12 cellular contexts compared by ENCODE assay signal in the genomic region with DNA sequence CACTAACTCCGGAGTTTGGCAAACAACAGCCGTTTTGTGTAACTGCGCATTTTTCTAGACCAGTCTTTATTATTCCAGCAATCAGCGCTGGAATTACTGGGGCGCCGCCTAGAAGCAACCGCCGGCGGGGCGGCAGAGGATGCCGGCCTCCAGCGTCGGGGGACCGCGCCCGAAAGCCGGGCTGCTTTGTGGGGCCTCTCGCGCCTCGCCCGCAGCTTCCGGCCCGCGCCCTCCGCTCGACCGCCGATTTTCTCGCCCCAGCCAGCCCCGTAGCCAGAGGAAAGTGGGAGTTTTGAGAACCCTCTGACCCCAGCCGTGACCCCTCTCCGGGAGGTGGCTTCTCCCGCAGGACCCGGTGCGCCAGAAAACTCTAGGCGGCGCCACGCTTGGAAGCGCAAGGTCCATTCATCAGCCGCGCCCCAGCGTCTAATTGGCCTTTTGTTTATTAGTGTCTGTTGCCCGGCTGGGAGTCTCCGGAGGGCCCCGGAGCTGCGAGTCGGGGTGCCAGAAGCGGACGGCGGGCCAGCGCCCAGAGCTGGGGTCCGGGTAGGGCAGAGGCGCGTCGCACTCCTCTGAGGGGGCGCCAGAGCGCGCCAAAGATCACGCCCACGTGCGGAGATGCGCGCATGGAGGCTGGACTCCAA. TPM values are rescaled to one million over a fixed set of nuclear protein-coding genes. Genes with fewer than 3 reads are reported as not detected.
DNase-seq lines count a peak whose midpoint lies in the region; ATAC-seq lines count a peak whose summit lies in the region.
"Had no signal": no experiment of that assay in that cellular context is flagged by ENCODE, and none has a peak within 500 bp of the region (broad histone marks: within the 10 kb centered on the region; RNA-seq: fewer than 3 reads in every experiment).

No MANE protein-coding gene starts in this region.

- no peak overlapping the region for H2AFZ ChIP-seq in mesenchymal stem cell (ENCODE audit: low read depth, low read length)

- peak overlapping the region; percentile 19 for H3K4me3 ChIP-seq in ectodermal cell (ENCODE audit: insufficient read depth, low read depth, low read length)
- H3K4me3 ChIP-seq in mesenchymal stem cell (ENCODE audit: insufficient read depth in 1 of 2, low read depth in 1 of 2, low read length in 2 of 2): peak overlapping the region in 1 of 2 experiments; percentile 68
- H3K4me3 ChIP-seq in subcutaneous abdominal adipose tissue (ENCODE audit: low read depth in 1 of 5, low read length in 5 of 5): peak overlapping the region; percentile 13 to 55 (median 39)

- H3K79me1 ChIP-seq in mesenchymal stem cell (replicated peaks; ENCODE audit: low read length, poor library complexity, severe bottlenecking): no peaks in the 10 kb centered on the region

- no peak overlapping the region for H3K4me2 ChIP-seq in mesenchymal stem cell (ENCODE audit: low read length, poor library complexity, severe bottlenecking)

- no peak overlapping the region for H3K4ac ChIP-seq in mesenchymal stem cell (ENCODE audit: low read depth in 1 of 2, low read length in 2 of 2)

- H3K27ac ChIP-seq in ectodermal cell (ENCODE audit: insufficient read depth, low read depth, low read length, poor library complexity, severe bottlenecking) (no peak overlapping the region), mesenchymal stem cell (ENCODE audit: low read length, poor library complexity, severe bottlenecking) (no peak overlapping the region), subcutaneous abdominal adipose tissue (ENCODE audit: low read depth, low read length) (no peak overlapping the region)
- H3K27ac ChIP-seq: 22Rv1 had no signal

- H2BK15ac ChIP-seq in mesenchymal stem cell (ENCODE audit: low read depth, poor library complexity, severe bottlenecking): no peak overlapping the region

- DNase-seq in DMS 273 (lab: John Stamatoyannopoulos, UW; ENCODE audit: unreplicated experiment) (peak; percentile 59), DMS 273 treated with DMSO at 0.1 percent for 48 hours (lab: John Stamatoyannopoulos, UW) (no peak), mesenchymal stem cell (no peak), NCI-H1417 (lab: John Stamatoyannopoulos, UW) (no peak), NOMO-1 treated with DMSO at 0.1 percent for 48 hours (lab: John Stamatoyannopoulos, UW; ENCODE audit: unreplicated experiment) (no peak)
- DNase-seq: activated CD8-positive, alpha-beta memory T cell treated with anti-CD3 and anti-CD28 coated beads, Interleukin-2, amount 10 ng/mL, durations not matched to agents 7 days and 5 days; dermis blood vessel endothelial cell; NCI-H1092 had no signal

- H3K9me3 ChIP-seq in ectodermal cell (ENCODE audit: control insufficient read depth, low read length) (no peaks in the 10 kb centered on the region), mesenchymal stem cell (ENCODE audit: control insufficient read depth, low read length) (no peaks in the 10 kb centered on the region), subcutaneous abdominal adipose tissue (ENCODE audit: control insufficient read depth in 5 of 5, low read length in 5 of 5) (no peaks in the 10 kb centered on the region)

- no peak overlapping the region for H2AK5ac ChIP-seq in mesenchymal stem cell (ENCODE audit: low read length, severe bottlenecking)

- WGBS in ectodermal cell, 2 experiments: 2% methylated on average over 63 of the region's 63 CpGs
- 4% methylated on average over 59 of the region's 63 CpGs for WGBS in mesenchymal stem cell

- H3K23ac ChIP-seq in mesenchymal stem cell (ENCODE audit: low read length in 2 of 2): no peak overlapping the region

- H3K4me1 ChIP-seq in ectodermal cell (ENCODE audit: control insufficient read depth, insufficient read depth, low read length) (peaks cover 26% of the 10 kb centered on the region), mesenchymal stem cell (ENCODE audit: control insufficient read depth, insufficient read depth, low read depth, low read length) (peaks cover 4% of the 10 kb centered on the region), subcutaneous abdominal adipose tissue (ENCODE audit: control insufficient read depth in 5 of 5, insufficient read depth in 5 of 5, low read length in 5 of 5) (peaks cover 3 to 23% (median 20%) of the 10 kb centered on the region in 5 donors)

- no peak overlapping the region for H3K18ac ChIP-seq in mesenchymal stem cell (ENCODE audit: low read depth in 1 of 2, low read length in 2 of 2)

- no peak overlapping the region for H3K14ac ChIP-seq in mesenchymal stem cell (ENCODE audit: low read length in 2 of 2)

- peak overlapping the region; percentile 75 for H3K9ac ChIP-seq in mesenchymal stem cell (ENCODE audit: low read length)
- H3K9ac ChIP-seq in subcutaneous abdominal adipose tissue (ENCODE audit: low read length in 5 of 5): no peak overlapping the region

- no peak overlapping the region for H2BK120ac ChIP-seq in mesenchymal stem cell (ENCODE audit: low read depth, low read length)

- H3K36me3 ChIP-seq in ectodermal cell (ENCODE audit: control insufficient read depth, insufficient read depth, low read length) (no peaks in the 10 kb centered on the region), mesenchymal stem cell (ENCODE audit: control insufficient read depth in 1 of 2, insufficient read depth in 2 of 2, low read depth in 1 of 2, low read length in 2 of 2) (peaks cover 0 to 32% of the 10 kb centered on the region in 2 experiments), subcutaneous abdominal adipose tissue (ENCODE audit: control insufficient read depth in 5 of 5, insufficient read depth in 5 of 5, low read length in 5 of 5) (no peaks in the 10 kb centered on the region)

- H4K8ac ChIP-seq in mesenchymal stem cell (ENCODE audit: low read length): no peak overlapping the region

- no peak overlapping the region for H4K91ac ChIP-seq in mesenchymal stem cell (ENCODE audit: low read length)

- no peak overlapping the region for H2BK12ac ChIP-seq in mesenchymal stem cell (ENCODE audit: low read length in 2 of 2)

- no peak for ATAC-seq in HG02678 (IDR thresholded peaks at IDR 0.05; ENCODE audit: unreplicated experiment)
- ATAC-seq: activated CD8-positive, alpha-beta memory T cell treated with anti-CD3 and anti-CD28 coated beads, Interleukin-2, amount 10 ng/mL, durations not matched to agents 7 days and 5 days had no signal

- H3K27me3 ChIP-seq in ectodermal cell (ENCODE audit: control insufficient read depth, insufficient read depth, low read length, poor library complexity, severe bottlenecking) (peaks cover 86% of the 10 kb centered on the region), mesenchymal stem cell (ENCODE audit: control insufficient read depth in 1 of 2, insufficient read depth in 1 of 2, low read length in 2 of 2) (peaks cover 0 to 85% of the 10 kb centered on the region in 2 experiments), subcutaneous abdominal adipose tissue (ENCODE audit: control insufficient read depth in 5 of 5, insufficient read depth in 4 of 5, low read length in 5 of 5) (peaks cover 11 to 52% (median 38%) of the 10 kb centered on the region in 5 donors)

- no peak overlapping the region for H2BK5ac ChIP-seq in mesenchymal stem cell (ENCODE audit: low read depth, low read length, poor library complexity, severe bottlenecking)

RNA-seq across cellular contexts. Expression of a gene that starts 10.7 kb away (rescaled TPM):
- polyA plus RNA-seq in ectodermal cell (2013, experiment 1 of 4): 14.7 TPM
- polyA plus RNA-seq in ectodermal cell (2013, experiment 2 of 4): 26.8 TPM
- polyA plus RNA-seq in ectodermal cell (2013, experiment 3 of 4): 15.9 TPM
- polyA plus RNA-seq in ectodermal cell (2013, experiment 4 of 4): 21.5 TPM
- not detected for polyA plus RNA-seq in mesenchymal stem cell (2013, experiment 1 of 2)
- polyA plus RNA-seq in mesenchymal stem cell (2013, experiment 2 of 2): not detected
